8 cellular contexts compared by ENCODE assay signal in the genomic region with DNA sequence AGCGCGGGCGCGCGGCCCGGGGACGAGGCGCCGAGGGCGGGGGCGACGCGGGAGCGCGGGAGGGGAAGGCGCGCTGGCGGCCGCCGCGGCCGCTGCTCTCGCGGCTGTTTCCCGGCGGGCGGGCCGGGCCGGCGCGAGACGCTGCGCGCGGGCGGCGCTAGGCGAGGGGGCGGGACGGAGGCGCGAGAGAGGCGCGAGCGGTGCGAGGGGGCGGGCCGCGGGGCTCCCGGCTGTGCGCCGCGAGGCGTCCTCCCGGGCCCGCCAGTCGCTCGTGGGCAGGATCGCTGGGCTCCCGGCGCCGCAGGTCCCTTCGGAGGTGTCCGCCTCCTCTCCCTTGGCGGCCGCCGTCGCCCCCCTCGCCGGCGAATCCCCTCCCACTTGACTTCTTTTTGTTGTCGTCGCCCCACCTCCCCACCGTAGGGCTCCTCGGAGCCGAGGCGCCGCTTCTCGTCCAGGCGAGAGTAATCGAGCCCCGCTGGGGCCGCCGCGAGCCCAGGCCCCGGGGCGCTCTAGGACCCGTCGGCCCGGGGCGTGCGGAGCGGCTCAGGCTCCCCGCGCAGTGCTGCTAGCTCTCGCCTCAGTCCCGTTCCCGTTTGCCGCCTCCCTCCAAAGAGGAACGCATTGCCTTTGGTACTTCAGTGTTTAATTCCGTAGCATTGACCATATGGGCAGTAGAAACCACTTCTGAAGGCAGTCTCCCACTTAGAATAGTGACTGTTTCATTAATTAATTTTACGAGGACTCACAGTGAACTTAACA.
A peak's percentile ranks its signal among the peaks of the same experiment; 100 is the strongest.
DNase-seq lines count a peak whose midpoint lies in the region; ATAC-seq lines count a peak whose summit lies in the region.

A gene (minus strand): TSS at position 110 of the 759 bp plus-strand sequence. CDS start 330 bp downstream, outside the sequence.

- ATAC-seq in GM18909 (IDR thresholded peaks at IDR 0.05; ENCODE audit: poor library complexity, unreplicated experiment) = peak; percentile 80
- ATAC-seq in HG03159 (IDR thresholded peaks at IDR 0.05; ENCODE audit: unreplicated experiment) = peak; percentile 75

- DNase-seq in AG08396 (ENCODE audit: low spot score) = peak; percentile 95
- peak; percentile 95 for DNase-seq in NCI-H2227 treated with DMSO at 0.1 percent for 48 hours (lab: John Stamatoyannopoulos, UW)
- DNase-seq in activated CD4-positive, CD25-positive, alpha-beta regulatory T cell treated with anti-CD3 and anti-CD28 coated beads, Interleukin-2, amount 50 U/mL, for 16 hours (ENCODE audit: low read depth, low spot score) = peak; percentile 68
- DNase-seq in central memory CD4-positive, alpha-beta T cell = peak; percentile 89
- peak; percentile 95 for DNase-seq in islet precursor cell
- peak; percentile 73 to 80 (median 73) for DNase-seq in stimulated activated CD4-positive, alpha-beta T cell treated with anti-CD3 and anti-CD28 coated beads, Interleukin-12 subunit alpha, Interleukin-12 subunit beta, amount 100 ng/mL, for 48 hours (ENCODE audit: low read depth in 2 of 3, low spot score in 1 of 3)

Comparison
In these comparisons a context has a peak if more than half of its experiments do, and no peak if none do; other contexts are left out.
1. Peak in every context shown above with its lines: DNase-seq and ATAC-seq.